Comparison of ENCODE assay signal across 25 cellular contexts in genomic region chr15:82674873-82675272, GRCh38. TPM values are rescaled to one million over a fixed set of nuclear protein-coding genes. Genes with fewer than 3 reads are reported as not detected.
DNase-seq lines count a peak whose midpoint lies in the region; ATAC-seq, FAIRE-seq and TF ChIP-seq lines count a peak whose summit lies in the region.
"Had no signal": no experiment of that assay in that cellular context is flagged by ENCODE, and none has a peak within 500 bp of the region (broad histone marks: within the 10 kb centered on the region; RNA-seq: fewer than 3 reads in every experiment).

No MANE protein-coding gene starts in this region.

- TF ChIP-seq POLR2A in H1 (IDR thresholded peaks at IDR 0.05; ENCODE audit: control extremely low read depth in 1 of 2, low read depth in 2 of 2, low read length in 2 of 2) = no peak

- H4K20me1 ChIP-seq in H1 (replicated peaks in 1 of 2; ENCODE audit: control insufficient read depth in 1 of 2, insufficient read depth in 2 of 2, low read length in 2 of 2) = no peaks in the 10 kb centered on the region
- H4K20me1 ChIP-seq: BLaER1 had no signal

- intact Hi-C loops in posterior cingulate gyrus (cut with DNase I) = no loop called here

- H3K79me2 ChIP-seq in H1 (ENCODE audit: control insufficient read depth in 1 of 2, insufficient read depth in 2 of 2, low read length in 2 of 2) = no peaks in the 10 kb centered on the region

- H3K4me3 ChIP-seq in HEK293 (ENCODE audit: low read depth, low read length) (no peak overlapping the region), H1 (ENCODE audit: extremely low read depth in 1 of 4, insufficient read depth in 2 of 4, low read depth in 3 of 4, low read length in 4 of 4) (no peak overlapping the region)
- H3K4me3 ChIP-seq: BLaER1 had no signal

- H3K36me3 ChIP-seq in HEK293 (ENCODE audit: control insufficient read depth in 2 of 2, insufficient read depth in 1 of 2, low read length in 2 of 2) = no peaks in the 10 kb centered on the region
- no peaks in the 10 kb centered on the region for H3K36me3 ChIP-seq in H1 (ENCODE audit: control insufficient read depth in 2 of 4, insufficient read depth in 4 of 4, low read length in 3 of 4)
- H3K36me3 ChIP-seq: BE2C, BLaER1 had no signal

- H2BK20ac ChIP-seq in H1 (ENCODE audit: low read length) = no peak overlapping the region

- no peak overlapping the region for H3K56ac ChIP-seq in H1 (replicated peaks; ENCODE audit: insufficient read length, low read depth, low read length)

- POLR2A ChIA-PET in HEK293 (lab: Yijun Ruan, JAX) = no interaction called here
- POLR2A ChIA-PET in H1 (lab: Charles Lee; ENCODE audit: partially characterized antibody) = no interaction called here

- TF ChIP-seq CTCF in HEK293 (tag by site-specific recombination; IDR thresholded peaks at IDR 0.05) = no peak
- no peak for TF ChIP-seq CTCF in H1 (IDR thresholded peaks at IDR 0.05; ENCODE audit: control extremely low read depth in 1 of 3, insufficient read depth in 1 of 3, low read depth in 1 of 3, low read length in 3 of 3)

- H2AK5ac ChIP-seq in H1 (ENCODE audit: low read depth, low read length) = no peak overlapping the region

- H2BK5ac ChIP-seq in H1 (ENCODE audit: low read depth, low read length) = no peak overlapping the region

- H4K5ac ChIP-seq in H1 (ENCODE audit: insufficient read length, low read depth, low read length) = no peak overlapping the region

- H2BK120ac ChIP-seq in H1 (replicated peaks; ENCODE audit: low read depth, low read length) = no peak overlapping the region

- H3K4me1 ChIP-seq in HEK293 (ENCODE audit: control insufficient read depth, insufficient read depth, low read length) (no peaks in the 10 kb centered on the region), H1 (replicated peaks in 1 of 4; ENCODE audit: control insufficient read depth in 3 of 4, insufficient read depth in 4 of 4, low read length in 3 of 4) (peaks cover 0 to 5% (median 0%) of the 10 kb centered on the region in 4 experiments; a peak in 1 of 7 replicates)
- H3K4me1 ChIP-seq: BE2C, BLaER1 had no signal

- no peak for TF ChIP-seq RAD21 in H1 (IDR thresholded peaks at IDR 0.05 in 1 of 2, conservative IDR thresholded peaks at IDR 0.05 in 1 of 2; ENCODE audit: low read depth in 2 of 2, low read length in 2 of 2)

- peak; percentile 36 for FAIRE-seq in H1 (lab: Jason Lieb, UNC)
- FAIRE-seq: A204.1, G401.6, GM12891, GM19239 had no signal

- H2BK15ac ChIP-seq in H1 (ENCODE audit: low read length) = no peak overlapping the region

- 97% methylated on average over 2 of the region's 2 CpGs; no CpG with 5 or more reads in 1 of the 2 experiments for whole genome bisulfite sequencing in H1 (ENCODE audit: extremely low coverage in 1 of 2, insufficient coverage in 1 of 2, insufficient read length in 1 of 2, insufficient replicate concordance in 2 of 2, low coverage in 1 of 2, low lambda C conversion rate in 2 of 2, missing lambda C conversion rate in 1 of 2), 2 experiments

- H3K23me2 ChIP-seq in H1 (ENCODE audit: low read depth, low read length) = peaks cover 3% of the 10 kb centered on the region; the same call in 1 of the 2 replicates

- H3K4ac ChIP-seq in H1 (replicated peaks; ENCODE audit: insufficient read length, low read depth, low read length) = no peak overlapping the region

- no peak for TF ChIP-seq EP300 in H1 (IDR thresholded peaks at IDR 0.05; ENCODE audit: borderline replicate concordance in 1 of 2, low read depth in 2 of 2, low read length in 2 of 2)

- H3K9me3 ChIP-seq in HEK293 (ENCODE audit: control insufficient read depth, insufficient read depth, low read depth, low read length) (no peaks in the 10 kb centered on the region), H1 (ENCODE audit: insufficient read depth in 2 of 2, low read depth in 1 of 2, low read length in 1 of 2) (no peaks in the 10 kb centered on the region)
- H3K9me3 ChIP-seq: BE2C, BLaER1 had no signal

- DNase-seq in H1 (ENCODE audit: low read depth in 1 of 2, low spot score in 2 of 2) = no peak
- DNase-seq in mesenteric fat pad (ENCODE audit: low spot score) = peak; percentile 8
- no peak for DNase-seq in DMS53 (lab: John Stamatoyannopoulos, UW)
- DNase-seq in activated T-cell treated with anti-CD3 and anti-CD28 coated beads, Interleukin-2, amount 50 U/mL, for 48 hours = no peak
- no peak for DNase-seq in posterior cingulate gyrus
- DNase-seq: 8988T; ACHN; BE2C; C1 segment of cervical spinal cord; CD4-positive, alpha-beta T cell; CD8-positive, alpha-beta memory T cell; COR-L47; DMS 273 treated with DMSO at 0.1 percent for 48 hours; DMS153; DMS79 treated with DMSO at 0.1 percent for 48 hours; GF-D8 had no signal

- H2BK12ac ChIP-seq in H1 (ENCODE audit: low read depth, low read length) = no peak overlapping the region

- H3K23ac ChIP-seq in H1 (ENCODE audit: insufficient read length) = no peak overlapping the region

- H3K27ac ChIP-seq in HEK293 (ENCODE audit: extremely low read depth, low read depth, low read length) (no peak overlapping the region), H1 (ENCODE audit: low read depth, low read length) (no peak overlapping the region)
- H3K27ac ChIP-seq: BLaER1 had no signal

- no peak overlapping the region for H3K14ac ChIP-seq in H1 (ENCODE audit: insufficient read length)

- H3K9ac ChIP-seq in H1 (replicated peaks in 1 of 4; ENCODE audit: extremely low read depth in 1 of 4, low read depth in 3 of 4, low read length in 3 of 4) = no peak overlapping the region
- H3K9ac ChIP-seq: BLaER1 had no signal

- H4K91ac ChIP-seq in H1 (replicated peaks; ENCODE audit: insufficient read length, low read length) = no peak overlapping the region

- no peak for ATAC-seq in HG03159 (IDR thresholded peaks at IDR 0.05; ENCODE audit: unreplicated experiment)

- H4K8ac ChIP-seq in H1 (ENCODE audit: extremely low read depth, insufficient read depth, low read length) = no peak overlapping the region

- CTCF ChIA-PET in HEK293 (lab: Yijun Ruan, JAX) = no interaction called here
- CTCF ChIA-PET in H1 (lab: Charles Lee; ENCODE audit: partially characterized antibody) = no interaction called here

- H3K79me1 ChIP-seq in H1 (ENCODE audit: low read depth, low read length) = no peaks in the 10 kb centered on the region

- no peak overlapping the region for H3K18ac ChIP-seq in H1 (ENCODE audit: extremely low read depth, low read length)

- no peak overlapping the region for H2AFZ ChIP-seq in H1 (ENCODE audit: low read length)

- H3K4me2 ChIP-seq in H1 (ENCODE audit: insufficient read depth in 1 of 2, low read depth in 2 of 2, low read length in 2 of 2) = no peak overlapping the region
- H3K4me2 ChIP-seq: BLaER1 had no signal

- peaks cover 0 to 6% (median 2%) of the 10 kb centered on the region in 4 experiments; a peak in 3 of 7 replicates for H3K27me3 ChIP-seq in H1 (replicated peaks in 1 of 4; ENCODE audit: control insufficient read depth in 3 of 4, extremely low read depth in 1 of 4, insufficient read depth in 3 of 4, low read length in 3 of 4)
- H3K27me3 ChIP-seq: BE2C, BLaER1 had no signal

TF ChIP-seq in H1, 55 proteins besides CTCF, POLR2A, EP300 and RAD21:
- TF ChIP-seq HDAC6 (IDR thresholded peaks at IDR 0.05; ENCODE audit: low read depth, low read length) (no peak), TAF7 (optimal IDR thresholded peaks at IDR 0.05; ENCODE audit: borderline replicate concordance, low read depth, low read length) (no peak), CBX5 (IDR thresholded peaks at IDR 0.05; ENCODE audit: low read depth, low read length) (no peak), YY1 (IDR thresholded peaks at IDR 0.05; ENCODE audit: low read depth, low read length) (no peak), POLR2AphosphoS5 (IDR thresholded peaks at IDR 0.05; ENCODE audit: low read depth, low read length) (no peak), SP1 (IDR thresholded peaks at IDR 0.05; ENCODE audit: low read depth, low read length) (no peak)

RNA-seq across cellular contexts. Expression of gene CPEB1, which starts 27.7 kb away (rescaled TPM):
- total RNA-seq in H1 (2021; fragmentation: NEBNext Ultra II Directional; extraction: Animal tissue kit (Norgen Biotek cat#: 25700)) = 4.0 and 4.5 TPM in 2 replicates
- 4.4 and 5.4 TPM in 2 replicates for polyA plus RNA-seq in H1 (2011; rRNA removed)
- 2.6 TPM for polyA plus RNA-seq in H1 (2011; cell fraction: cytosol; rRNA removed)
- 8.0 TPM for polyA plus RNA-seq in H1 (2011; cell fraction: nucleus; rRNA removed)
- polyA plus RNA-seq in H1 (2012, experiment 1 of 2) = 2.0 to 4.5 TPM (median 2.8 TPM) in 4 replicates
- polyA plus RNA-seq in H1 (2012, experiment 2 of 2) = 1.4 TPM
- polyA plus RNA-seq in H1 (2013, experiment 1 of 2) = 2.0 TPM
- 2.2 TPM for polyA plus RNA-seq in H1 (2013, experiment 2 of 2)
- polyA minus RNA-seq in H1 (2011; rRNA and poly(A)+ RNA removed) = 3.8 and 5.9 TPM in 2 replicates
- 1.8 TPM for polyA minus RNA-seq in H1 (2011; cell fraction: cytosol; rRNA and poly(A)+ RNA removed)
- 6.0 TPM for polyA minus RNA-seq in H1 (2011; cell fraction: nucleus; rRNA and poly(A)+ RNA removed)
- 2.5 TPM for total RNA-seq in mesenteric fat pad
- total RNA-seq: A673 had no signal
- polyA plus RNA-seq: CD14-positive monocyte had no signal

RNA-seq across cellular contexts. Expression of gene AP3B2, which starts 34.8 kb away (rescaled TPM):
- 23.6 and 25.7 TPM in 2 replicates for total RNA-seq in H1 (2021; fragmentation: NEBNext Ultra II Directional; extraction: Animal tissue kit (Norgen Biotek cat#: 25700))
- 21.8 and 23.2 TPM in 2 replicates for polyA plus RNA-seq in H1 (2011; rRNA removed)
- 18.4 TPM for polyA plus RNA-seq in H1 (2011; cell fraction: cytosol; rRNA removed)
- polyA plus RNA-seq in H1 (2011; cell fraction: nucleus; rRNA removed) = 61.5 TPM
- polyA plus RNA-seq in H1 (2012, experiment 1 of 2) = 21.5 to 27.7 TPM (median 25.3 TPM) in 4 replicates
- polyA plus RNA-seq in H1 (2012, experiment 2 of 2) = 12.3 TPM
- polyA plus RNA-seq in H1 (2013, experiment 1 of 2) = 12.0 TPM
- polyA plus RNA-seq in H1 (2013, experiment 2 of 2) = 12.4 TPM
- 21.7 and 23.2 TPM in 2 replicates for polyA minus RNA-seq in H1 (2011; rRNA and poly(A)+ RNA removed)
- 10.1 TPM for polyA minus RNA-seq in H1 (2011; cell fraction: cytosol; rRNA and poly(A)+ RNA removed)
- 14.6 TPM for polyA minus RNA-seq in H1 (2011; cell fraction: nucleus; rRNA and poly(A)+ RNA removed)
- 0.84 TPM for total RNA-seq in mesenteric fat pad
- polyA plus RNA-seq: CD8-positive, alpha-beta memory T cell had no signal

Comparison
In these comparisons a context has a peak if more than half of its experiments do, and no peak if none do; other contexts are left out.
1. RNA of gene AP3B2, which starts 34.8 kb away (total RNA-seq): 23.6 to 25.7 TPM in H1; 0.84 TPM in mesenteric fat pad (single experiment); every median in the first group is over 10 times any median in the second.